1 cellular context compared by ENCODE assay signal in the genomic region with DNA sequence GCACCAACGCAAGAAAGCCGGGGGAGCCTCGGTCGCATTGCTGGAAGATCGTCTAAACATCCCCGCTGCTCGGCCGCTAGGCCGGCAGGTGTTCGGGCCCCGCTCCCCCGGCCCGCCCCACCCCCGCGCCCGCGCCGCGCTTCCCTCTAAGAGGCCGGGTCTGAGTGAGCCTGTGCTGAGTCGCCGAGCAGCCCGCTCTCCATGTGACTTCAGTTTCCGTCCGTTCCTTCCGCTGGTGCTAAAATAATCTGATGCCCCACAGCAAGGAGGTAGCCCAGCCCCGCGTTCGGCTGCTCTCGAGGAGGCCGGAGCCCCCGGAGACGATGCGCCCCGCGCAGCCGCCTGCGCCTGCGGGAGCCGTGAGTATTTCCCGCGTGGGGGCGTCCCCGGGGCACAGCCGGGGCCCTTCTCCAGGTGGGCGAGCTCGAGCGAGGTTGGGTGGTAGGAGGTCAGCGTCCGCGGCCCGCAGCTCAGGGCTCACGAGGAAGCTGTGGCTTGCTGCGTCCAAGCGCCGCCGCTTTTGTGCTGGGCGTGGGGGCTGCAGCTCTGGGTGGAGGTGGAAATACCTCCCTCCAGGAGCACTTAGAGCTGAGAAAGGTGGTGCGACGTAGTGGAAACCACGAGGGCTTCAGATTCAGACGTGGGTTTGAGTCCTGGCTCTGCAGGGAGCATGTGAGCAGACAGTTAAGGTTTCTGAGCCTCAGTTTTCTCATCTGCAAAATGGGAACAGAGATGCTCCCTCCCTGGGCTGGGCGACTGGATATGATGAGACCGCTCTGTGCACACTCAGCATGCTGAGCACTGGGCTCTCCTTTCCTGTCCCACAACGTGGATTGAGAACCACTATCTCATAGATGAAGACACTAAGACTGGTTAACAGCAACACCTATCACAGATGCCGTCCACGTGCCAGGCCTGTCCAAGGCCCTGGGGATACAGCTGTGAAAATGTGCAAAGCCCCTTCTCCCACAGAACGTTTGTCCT.
TF ChIP-seq lines count a peak whose summit lies in the region.

A gene (plus strand): TSS at position 178 of the 984 bp plus-strand sequence. CDS start 14,846 bp downstream, outside the sequence.

TF ChIP-seq in K562, 482 proteins besides CTCF, POLR2A, EP300 and RAD21 (continued from another document and continues in another):
- TF ChIP-seq RCOR1 (IDR thresholded peaks at IDR 0.05; ENCODE audit: borderline replicate concordance in 1 of 2, low read depth in 2 of 2, low read length in 2 of 2) (peak; percentile 69 to 89; a peak in 3 of 4 replicates), TCF3 (CRISPR knock-in tag; IDR thresholded peaks at IDR 0.05) (no peak), SLC30A9 (CRISPR knock-in tag; IDR thresholded peaks at IDR 0.05) (no peak), BRD4 (IDR thresholded peaks at IDR 0.05) (peak; percentile 66; the same call in 1 of the 2 replicates), BRCA1 (IDR thresholded peaks at IDR 0.05) (no peak), BRCA1 (CRISPR knock-in tag; IDR thresholded peaks at IDR 0.05) (0 out of 2 replicates have a peak, but pooled peaks have one; percentile 14), RBBP5 (IDR thresholded peaks at IDR 0.05; ENCODE audit: borderline replicate concordance, insufficient read depth, low read length, poor library complexity, severe bottlenecking) (peak; percentile 84), ATF1 (CRISPR knock-in tag; IDR thresholded peaks at IDR 0.05) (no peak), ATF1 (tag; IDR thresholded peaks at IDR 0.05) (0 out of 2 replicates have a peak, but pooled peaks have one; percentile 41), POLR2H (tag; IDR thresholded peaks at IDR 0.05; ENCODE audit: low read depth) (peak; percentile 74), RAD51 (IDR thresholded peaks at IDR 0.05; ENCODE audit: borderline replicate concordance, low read depth) (peak; percentile 38; the same call in 1 of the 2 replicates), BCOR (IDR thresholded peaks at IDR 0.05) (peak; percentile 100), MIER1 (IDR thresholded peaks at IDR 0.05; ENCODE audit: low read depth) (0 out of 2 replicates have a peak, but pooled peaks have one; percentile 18), GATA2 (CRISPR knock-in tag; IDR thresholded peaks at IDR 0.05) (0 out of 2 replicates have a peak, but pooled peaks have one; percentile 11), ZKSCAN8 (CRISPR knock-in tag; IDR thresholded peaks at IDR 0.05) (0 out of 2 replicates have a peak, but pooled peaks have one; percentile 16), RBM39 (optimal IDR thresholded peaks at IDR 0.05; ENCODE audit: low read depth, low read length) (peak; percentile 59), ILK (tag; IDR thresholded peaks at IDR 0.05; ENCODE audit: borderline replicate concordance, low read depth) (no peak), ZNF274 (IDR thresholded peaks at IDR 0.05; ENCODE audit: borderline replicate concordance, low read depth, low read length) (no peak), HDAC1 (IDR thresholded peaks at IDR 0.05) (peak; percentile 67 to 80; a peak in 2 of 4 replicates), GABPA (tag; conservative IDR thresholded peaks at IDR 0.05; ENCODE audit: low read depth) (peak; percentile 70), RB1 (IDR thresholded peaks at IDR 0.05; ENCODE audit: low read depth) (peak; percentile 41; the same call in 1 of the 2 replicates), TAF1 (IDR thresholded peaks at IDR 0.05; ENCODE audit: control insufficient read depth, extremely low read depth, insufficient read depth, low read length, severe bottlenecking) (peak; percentile 72), ZNF174 (CRISPR knock-in tag; IDR thresholded peaks at IDR 0.05) (no peak), SUPT5H (IDR thresholded peaks at IDR 0.05) (peak; percentile 64; the same call in 1 of the 2 replicates), CSDE1 (IDR thresholded peaks at IDR 0.05) (no peak), ZNF263 (CRISPR knock-in tag; IDR thresholded peaks at IDR 0.05; ENCODE audit: borderline replicate concordance) (no peak), CREB1 (IDR thresholded peaks at IDR 0.05) (no peak), CREB1 (CRISPR knock-in tag; IDR thresholded peaks at IDR 0.05) (peak; percentile 38; the same call in 1 of the 2 replicates)
- TF ChIP-seq, protein P1, sequence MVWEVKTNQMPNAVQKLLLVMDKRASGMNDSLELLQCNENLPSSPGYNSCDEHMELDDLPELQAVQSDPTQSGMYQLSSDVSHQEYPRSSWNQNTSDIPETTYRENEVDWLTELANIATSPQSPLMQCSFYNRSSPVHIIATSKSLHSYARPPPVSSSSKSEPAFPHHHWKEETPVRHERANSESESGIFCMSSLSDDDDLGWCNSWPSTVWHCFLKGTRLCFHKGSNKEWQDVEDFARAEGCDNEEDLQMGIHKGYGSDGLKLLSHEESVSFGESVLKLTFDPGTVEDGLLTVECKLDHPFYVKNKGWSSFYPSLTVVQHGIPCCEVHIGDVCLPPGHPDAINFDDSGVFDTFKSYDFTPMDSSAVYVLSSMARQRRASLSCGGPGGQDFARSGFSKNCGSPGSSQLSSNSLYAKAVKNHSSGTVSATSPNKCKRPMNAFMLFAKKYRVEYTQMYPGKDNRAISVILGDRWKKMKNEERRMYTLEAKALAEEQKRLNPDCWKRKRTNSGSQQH (CRISPR knock-in tag; IDR thresholded peaks at IDR 0.05) = no peak
- TF ChIP-seq, protein P2, sequence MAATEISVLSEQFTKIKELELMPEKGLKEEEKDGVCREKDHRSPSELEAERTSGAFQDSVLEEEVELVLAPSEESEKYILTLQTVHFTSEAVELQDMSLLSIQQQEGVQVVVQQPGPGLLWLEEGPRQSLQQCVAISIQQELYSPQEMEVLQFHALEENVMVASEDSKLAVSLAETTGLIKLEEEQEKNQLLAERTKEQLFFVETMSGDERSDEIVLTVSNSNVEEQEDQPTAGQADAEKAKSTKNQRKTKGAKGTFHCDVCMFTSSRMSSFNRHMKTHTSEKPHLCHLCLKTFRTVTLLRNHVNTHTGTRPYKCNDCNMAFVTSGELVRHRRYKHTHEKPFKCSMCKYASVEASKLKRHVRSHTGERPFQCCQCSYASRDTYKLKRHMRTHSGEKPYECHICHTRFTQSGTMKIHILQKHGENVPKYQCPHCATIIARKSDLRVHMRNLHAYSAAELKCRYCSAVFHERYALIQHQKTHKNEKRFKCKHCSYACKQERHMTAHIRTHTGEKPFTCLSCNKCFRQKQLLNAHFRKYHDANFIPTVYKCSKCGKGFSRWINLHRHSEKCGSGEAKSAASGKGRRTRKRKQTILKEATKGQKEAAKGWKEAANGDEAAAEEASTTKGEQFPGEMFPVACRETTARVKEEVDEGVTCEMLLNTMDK (IDR thresholded peaks at IDR 0.05; ENCODE audit: borderline replicate concordance, insufficient read depth, low read depth, low read length, poor library complexity, severe bottlenecking) = peak; percentile 1
- TF ChIP-seq, protein P3, sequence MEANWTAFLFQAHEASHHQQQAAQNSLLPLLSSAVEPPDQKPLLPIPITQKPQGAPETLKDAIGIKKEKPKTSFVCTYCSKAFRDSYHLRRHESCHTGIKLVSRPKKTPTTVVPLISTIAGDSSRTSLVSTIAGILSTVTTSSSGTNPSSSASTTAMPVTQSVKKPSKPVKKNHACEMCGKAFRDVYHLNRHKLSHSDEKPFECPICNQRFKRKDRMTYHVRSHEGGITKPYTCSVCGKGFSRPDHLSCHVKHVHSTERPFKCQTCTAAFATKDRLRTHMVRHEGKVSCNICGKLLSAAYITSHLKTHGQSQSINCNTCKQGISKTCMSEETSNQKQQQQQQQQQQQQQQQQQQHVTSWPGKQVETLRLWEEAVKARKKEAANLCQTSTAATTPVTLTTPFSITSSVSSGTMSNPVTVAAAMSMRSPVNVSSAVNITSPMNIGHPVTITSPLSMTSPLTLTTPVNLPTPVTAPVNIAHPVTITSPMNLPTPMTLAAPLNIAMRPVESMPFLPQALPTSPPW (CRISPR knock-in tag; IDR thresholded peaks at IDR 0.05) = peak; percentile 85
- TF ChIP-seq, protein P4, sequence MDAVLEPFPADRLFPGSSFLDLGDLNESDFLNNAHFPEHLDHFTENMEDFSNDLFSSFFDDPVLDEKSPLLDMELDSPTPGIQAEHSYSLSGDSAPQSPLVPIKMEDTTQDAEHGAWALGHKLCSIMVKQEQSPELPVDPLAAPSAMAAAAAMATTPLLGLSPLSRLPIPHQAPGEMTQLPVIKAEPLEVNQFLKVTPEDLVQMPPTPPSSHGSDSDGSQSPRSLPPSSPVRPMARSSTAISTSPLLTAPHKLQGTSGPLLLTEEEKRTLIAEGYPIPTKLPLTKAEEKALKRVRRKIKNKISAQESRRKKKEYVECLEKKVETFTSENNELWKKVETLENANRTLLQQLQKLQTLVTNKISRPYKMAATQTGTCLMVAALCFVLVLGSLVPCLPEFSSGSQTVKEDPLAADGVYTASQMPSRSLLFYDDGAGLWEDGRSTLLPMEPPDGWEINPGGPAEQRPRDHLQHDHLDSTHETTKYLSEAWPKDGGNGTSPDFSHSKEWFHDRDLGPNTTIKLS (IDR thresholded peaks at IDR 0.05; ENCODE audit: borderline replicate concordance, low read depth) = peak; percentile 38; the same call in 1 of the 2 replicates
- TF ChIP-seq, protein P5, sequence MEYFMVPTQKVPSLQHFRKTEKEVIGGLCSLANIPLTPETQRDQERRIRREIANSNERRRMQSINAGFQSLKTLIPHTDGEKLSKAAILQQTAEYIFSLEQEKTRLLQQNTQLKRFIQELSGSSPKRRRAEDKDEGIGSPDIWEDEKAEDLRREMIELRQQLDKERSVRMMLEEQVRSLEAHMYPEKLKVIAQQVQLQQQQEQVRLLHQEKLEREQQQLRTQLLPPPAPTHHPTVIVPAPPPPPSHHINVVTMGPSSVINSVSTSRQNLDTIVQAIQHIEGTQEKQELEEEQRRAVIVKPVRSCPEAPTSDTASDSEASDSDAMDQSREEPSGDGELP (CRISPR knock-in tag; IDR thresholded peaks at IDR 0.05; ENCODE audit: borderline replicate concordance) = peak; percentile 81
- TF ChIP-seq, protein P6, sequence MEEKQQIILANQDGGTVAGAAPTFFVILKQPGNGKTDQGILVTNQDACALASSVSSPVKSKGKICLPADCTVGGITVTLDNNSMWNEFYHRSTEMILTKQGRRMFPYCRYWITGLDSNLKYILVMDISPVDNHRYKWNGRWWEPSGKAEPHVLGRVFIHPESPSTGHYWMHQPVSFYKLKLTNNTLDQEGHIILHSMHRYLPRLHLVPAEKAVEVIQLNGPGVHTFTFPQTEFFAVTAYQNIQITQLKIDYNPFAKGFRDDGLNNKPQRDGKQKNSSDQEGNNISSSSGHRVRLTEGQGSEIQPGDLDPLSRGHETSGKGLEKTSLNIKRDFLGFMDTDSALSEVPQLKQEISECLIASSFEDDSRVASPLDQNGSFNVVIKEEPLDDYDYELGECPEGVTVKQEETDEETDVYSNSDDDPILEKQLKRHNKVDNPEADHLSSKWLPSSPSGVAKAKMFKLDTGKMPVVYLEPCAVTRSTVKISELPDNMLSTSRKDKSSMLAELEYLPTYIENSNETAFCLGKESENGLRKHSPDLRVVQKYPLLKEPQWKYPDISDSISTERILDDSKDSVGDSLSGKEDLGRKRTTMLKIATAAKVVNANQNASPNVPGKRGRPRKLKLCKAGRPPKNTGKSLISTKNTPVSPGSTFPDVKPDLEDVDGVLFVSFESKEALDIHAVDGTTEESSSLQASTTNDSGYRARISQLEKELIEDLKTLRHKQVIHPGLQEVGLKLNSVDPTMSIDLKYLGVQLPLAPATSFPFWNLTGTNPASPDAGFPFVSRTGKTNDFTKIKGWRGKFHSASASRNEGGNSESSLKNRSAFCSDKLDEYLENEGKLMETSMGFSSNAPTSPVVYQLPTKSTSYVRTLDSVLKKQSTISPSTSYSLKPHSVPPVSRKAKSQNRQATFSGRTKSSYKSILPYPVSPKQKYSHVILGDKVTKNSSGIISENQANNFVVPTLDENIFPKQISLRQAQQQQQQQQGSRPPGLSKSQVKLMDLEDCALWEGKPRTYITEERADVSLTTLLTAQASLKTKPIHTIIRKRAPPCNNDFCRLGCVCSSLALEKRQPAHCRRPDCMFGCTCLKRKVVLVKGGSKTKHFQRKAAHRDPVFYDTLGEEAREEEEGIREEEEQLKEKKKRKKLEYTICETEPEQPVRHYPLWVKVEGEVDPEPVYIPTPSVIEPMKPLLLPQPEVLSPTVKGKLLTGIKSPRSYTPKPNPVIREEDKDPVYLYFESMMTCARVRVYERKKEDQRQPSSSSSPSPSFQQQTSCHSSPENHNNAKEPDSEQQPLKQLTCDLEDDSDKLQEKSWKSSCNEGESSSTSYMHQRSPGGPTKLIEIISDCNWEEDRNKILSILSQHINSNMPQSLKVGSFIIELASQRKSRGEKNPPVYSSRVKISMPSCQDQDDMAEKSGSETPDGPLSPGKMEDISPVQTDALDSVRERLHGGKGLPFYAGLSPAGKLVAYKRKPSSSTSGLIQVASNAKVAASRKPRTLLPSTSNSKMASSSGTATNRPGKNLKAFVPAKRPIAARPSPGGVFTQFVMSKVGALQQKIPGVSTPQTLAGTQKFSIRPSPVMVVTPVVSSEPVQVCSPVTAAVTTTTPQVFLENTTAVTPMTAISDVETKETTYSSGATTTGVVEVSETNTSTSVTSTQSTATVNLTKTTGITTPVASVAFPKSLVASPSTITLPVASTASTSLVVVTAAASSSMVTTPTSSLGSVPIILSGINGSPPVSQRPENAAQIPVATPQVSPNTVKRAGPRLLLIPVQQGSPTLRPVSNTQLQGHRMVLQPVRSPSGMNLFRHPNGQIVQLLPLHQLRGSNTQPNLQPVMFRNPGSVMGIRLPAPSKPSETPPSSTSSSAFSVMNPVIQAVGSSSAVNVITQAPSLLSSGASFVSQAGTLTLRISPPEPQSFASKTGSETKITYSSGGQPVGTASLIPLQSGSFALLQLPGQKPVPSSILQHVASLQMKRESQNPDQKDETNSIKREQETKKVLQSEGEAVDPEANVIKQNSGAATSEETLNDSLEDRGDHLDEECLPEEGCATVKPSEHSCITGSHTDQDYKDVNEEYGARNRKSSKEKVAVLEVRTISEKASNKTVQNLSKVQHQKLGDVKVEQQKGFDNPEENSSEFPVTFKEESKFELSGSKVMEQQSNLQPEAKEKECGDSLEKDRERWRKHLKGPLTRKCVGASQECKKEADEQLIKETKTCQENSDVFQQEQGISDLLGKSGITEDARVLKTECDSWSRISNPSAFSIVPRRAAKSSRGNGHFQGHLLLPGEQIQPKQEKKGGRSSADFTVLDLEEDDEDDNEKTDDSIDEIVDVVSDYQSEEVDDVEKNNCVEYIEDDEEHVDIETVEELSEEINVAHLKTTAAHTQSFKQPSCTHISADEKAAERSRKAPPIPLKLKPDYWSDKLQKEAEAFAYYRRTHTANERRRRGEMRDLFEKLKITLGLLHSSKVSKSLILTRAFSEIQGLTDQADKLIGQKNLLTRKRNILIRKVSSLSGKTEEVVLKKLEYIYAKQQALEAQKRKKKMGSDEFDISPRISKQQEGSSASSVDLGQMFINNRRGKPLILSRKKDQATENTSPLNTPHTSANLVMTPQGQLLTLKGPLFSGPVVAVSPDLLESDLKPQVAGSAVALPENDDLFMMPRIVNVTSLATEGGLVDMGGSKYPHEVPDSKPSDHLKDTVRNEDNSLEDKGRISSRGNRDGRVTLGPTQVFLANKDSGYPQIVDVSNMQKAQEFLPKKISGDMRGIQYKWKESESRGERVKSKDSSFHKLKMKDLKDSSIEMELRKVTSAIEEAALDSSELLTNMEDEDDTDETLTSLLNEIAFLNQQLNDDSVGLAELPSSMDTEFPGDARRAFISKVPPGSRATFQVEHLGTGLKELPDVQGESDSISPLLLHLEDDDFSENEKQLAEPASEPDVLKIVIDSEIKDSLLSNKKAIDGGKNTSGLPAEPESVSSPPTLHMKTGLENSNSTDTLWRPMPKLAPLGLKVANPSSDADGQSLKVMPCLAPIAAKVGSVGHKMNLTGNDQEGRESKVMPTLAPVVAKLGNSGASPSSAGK (IDR thresholded peaks at IDR 0.05) = peak; percentile 77
